ENCODE assay signal across 8 cellular contexts in the genomic region with DNA sequence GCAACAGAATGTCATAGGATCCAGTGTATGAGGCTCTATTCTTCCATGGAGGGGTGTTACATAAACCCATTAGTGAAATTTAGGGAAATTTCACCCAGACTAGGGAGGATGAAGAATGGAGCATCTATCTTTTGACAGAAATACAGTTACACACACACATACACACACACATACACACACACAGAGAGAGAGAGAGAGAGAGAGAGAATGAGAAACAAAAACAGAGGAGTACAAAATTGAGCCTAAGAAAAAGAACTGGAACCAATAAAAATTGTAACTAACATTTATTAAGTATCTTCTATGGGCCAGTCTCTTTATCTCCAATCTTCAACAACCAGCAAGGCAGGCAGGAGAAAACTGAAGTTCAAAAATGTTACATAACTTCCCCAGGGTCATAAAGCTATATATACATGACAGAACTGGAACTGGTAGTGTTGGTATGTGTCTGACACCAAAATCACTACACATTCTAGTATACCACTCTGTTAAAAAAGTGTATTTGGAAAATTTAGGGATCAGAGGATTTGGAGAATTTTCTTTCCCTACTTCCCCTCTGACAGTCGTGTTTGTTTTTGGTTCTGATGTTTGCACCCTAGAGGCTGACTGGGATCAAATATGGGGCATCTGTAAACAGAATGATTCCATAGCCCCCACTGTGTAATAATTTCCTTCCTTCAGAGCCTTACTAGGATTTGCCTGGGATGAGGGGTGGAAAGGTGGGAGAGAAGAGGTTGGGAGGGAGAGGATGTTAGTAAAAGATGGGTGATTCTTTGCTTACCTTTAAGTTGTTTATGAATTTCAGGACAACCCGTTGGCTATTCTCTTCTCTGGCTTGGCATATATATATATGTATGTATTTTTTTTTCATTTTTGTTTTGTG. TPM values are rescaled to one million over a fixed set of nuclear protein-coding genes. Genes with fewer than 3 reads are reported as not detected.
A peak's percentile ranks its signal among the peaks of the same experiment; 100 is the strongest.
DNase-seq lines count a peak whose midpoint lies in the region; ATAC-seq lines count a peak whose summit lies in the region.

No MANE protein-coding gene starts in this region.

- intact Hi-C loops in CD4-positive, alpha-beta memory T cell (cut with micrococcal nuclease) = loop anchor here (1.0 to 5.0 kb wide), 4 partner anchors 14 to 546 kb away; a partner anchor contains a TSS
- intact Hi-C loops in naive thymus-derived CD4-positive, alpha-beta T cell (cut with micrococcal nuclease) = loop anchor here (2.0 to 10.0 kb wide), 6 partner anchors 156 to 411 kb away; a partner anchor contains a TSS

- peak overlapping the region; percentile 71 to 90 (median 86) for H3K4me3 Mint-ChIP-seq in CD4-positive, alpha-beta memory T cell
- H3K4me3 Mint-ChIP-seq in central memory CD8-positive, alpha-beta T cell = peak overlapping the region; percentile 86
- H3K4me3 Mint-ChIP-seq in naive thymus-derived CD4-positive, alpha-beta T cell = peak overlapping the region; percentile 68 to 89 (median 86)

- no peak overlapping the region for H3K4me3 ChIP-seq in CD4-positive, alpha-beta memory T cell (ENCODE audit: low read length in 2 of 2)
- H3K4me3 ChIP-seq in MG63 = peak overlapping the region; percentile 78
- peak overlapping the region; percentile 65 for H3K4me3 ChIP-seq in naive thymus-derived CD4-positive, alpha-beta T cell (ENCODE audit: low read length)

- no peaks in the 10 kb centered on the region for H3K36me3 ChIP-seq in CD4-positive, alpha-beta memory T cell (ENCODE audit: insufficient read depth, low read length)
- no peaks in the 10 kb centered on the region for H3K36me3 ChIP-seq in MG63
- no peaks in the 10 kb centered on the region for H3K36me3 ChIP-seq in naive thymus-derived CD4-positive, alpha-beta T cell (ENCODE audit: control insufficient read depth in 2 of 3, insufficient read depth in 3 of 3, low read length in 3 of 3)

- POLR2A ChIA-PET in CD4-positive, alpha-beta memory T cell (lab: Charles Lee; ENCODE audit: partially characterized antibody) = interaction anchor here (0.5 to 2.3 kb wide), 4 partner anchors 13 to 412 kb away, joined by 3 to 9 read pairs (median 3); a partner anchor contains a TSS
- POLR2A ChIA-PET in naive thymus-derived CD4-positive, alpha-beta T cell (lab: Charles Lee) = interaction anchor here (0.6 to 1.1 kb wide), 4 partner anchors 72 to 545 kb away, joined by 3 to 5 read pairs (median 3); a partner anchor contains a TSS

- H3K9me3 ChIP-seq in CD4-positive, alpha-beta memory T cell (ENCODE audit: control insufficient read depth in 1 of 2, low read length in 2 of 2) = no peaks in the 10 kb centered on the region
- no peaks in the 10 kb centered on the region for H3K9me3 ChIP-seq in MG63
- no peaks in the 10 kb centered on the region for H3K9me3 ChIP-seq in naive thymus-derived CD4-positive, alpha-beta T cell (ENCODE audit: control insufficient read depth in 2 of 3, low read length in 3 of 3)

- H3K4me1 ChIP-seq in CD4-positive, alpha-beta memory T cell (ENCODE audit: insufficient read depth, low read length) = peaks cover 43% of the 10 kb centered on the region
- peaks cover 11 to 24% of the 10 kb centered on the region in 2 donors for H3K4me1 ChIP-seq in naive thymus-derived CD4-positive, alpha-beta T cell (ENCODE audit: control insufficient read depth in 2 of 2, insufficient read depth in 2 of 2, low read length in 2 of 2)

- H3K27me3 Mint-ChIP-seq in CD4-positive, alpha-beta memory T cell = no peaks in the 10 kb centered on the region
- H3K27me3 Mint-ChIP-seq in central memory CD8-positive, alpha-beta T cell = no peaks in the 10 kb centered on the region
- H3K27me3 Mint-ChIP-seq in naive thymus-derived CD4-positive, alpha-beta T cell = peaks cover 0 to 44% (median 0%) of the 10 kb centered on the region in 5 donors

- H3K27me3 ChIP-seq in CD4-positive, alpha-beta memory T cell (ENCODE audit: insufficient read depth, low read length) = no peaks in the 10 kb centered on the region
- no peaks in the 10 kb centered on the region for H3K27me3 ChIP-seq in MG63
- no peaks in the 10 kb centered on the region for H3K27me3 ChIP-seq in naive thymus-derived CD4-positive, alpha-beta T cell (ENCODE audit: control insufficient read depth in 2 of 2, insufficient read depth in 2 of 2, low read length in 2 of 2)

- CTCF ChIA-PET in CD4-positive, alpha-beta memory T cell (lab: Charles Lee; ENCODE audit: partially characterized antibody) = interaction anchor here (1.2 to 1.8 kb wide), 4 partner anchors 11 to 543 kb away, joined by 4 to 10 read pairs (median 6); no protein-coding TSS in a partner anchor
- CTCF ChIA-PET in naive thymus-derived CD4-positive, alpha-beta T cell (lab: Charles Lee) = interaction anchor here (0.6 to 0.7 kb wide), 3 partner anchors 156 to 517 kb away, joined by 3 read pairs; a partner anchor contains a TSS

- peaks cover 0 to 3% of the 10 kb centered on the region in 2 donors for H3K36me3 Mint-ChIP-seq in CD4-positive, alpha-beta memory T cell
- H3K36me3 Mint-ChIP-seq in central memory CD8-positive, alpha-beta T cell (ENCODE audit: insufficient read depth) = peaks cover 7% of the 10 kb centered on the region
- H3K36me3 Mint-ChIP-seq in naive thymus-derived CD4-positive, alpha-beta T cell = no peaks in the 10 kb centered on the region

- peaks cover 32 to 40% (median 35%) of the 10 kb centered on the region in 4 donors for H3K4me1 Mint-ChIP-seq in CD4-positive, alpha-beta memory T cell
- H3K4me1 Mint-ChIP-seq in central memory CD8-positive, alpha-beta T cell = peaks cover 32% of the 10 kb centered on the region
- H3K4me1 Mint-ChIP-seq in naive thymus-derived CD4-positive, alpha-beta T cell = peaks cover 26 to 48% (median 43%) of the 10 kb centered on the region in 7 donors

- no peaks in the 10 kb centered on the region for H3K9me3 Mint-ChIP-seq in CD4-positive, alpha-beta memory T cell
- no peaks in the 10 kb centered on the region for H3K9me3 Mint-ChIP-seq in central memory CD8-positive, alpha-beta T cell
- peaks cover 0 to 2% (median 0%) of the 10 kb centered on the region in 11 donors for H3K9me3 Mint-ChIP-seq in naive thymus-derived CD4-positive, alpha-beta T cell

- H3K27ac Mint-ChIP-seq in CD4-positive, alpha-beta memory T cell = peak overlapping the region; percentile 57 to 94 (median 80)
- H3K27ac Mint-ChIP-seq in central memory CD8-positive, alpha-beta T cell (ENCODE audit: low read depth) = peak overlapping the region; percentile 67
- peak overlapping the region in 8 of 9 donors; percentile 52 to 87 (median 68) for H3K27ac Mint-ChIP-seq in naive thymus-derived CD4-positive, alpha-beta T cell

- peak in 3 of 5 donors; percentile 4 to 7 (median 6) for DNase-seq in CD4-positive, alpha-beta memory T cell
- DNase-seq in MG63 (no peak), GOT3 (lab: John Stamatoyannopoulos, UW) (no peak)
- no peak for DNase-seq in central memory CD8-positive, alpha-beta T cell (ENCODE audit: low spot score in 2 of 2)
- peak in 1 of 9 donors; percentile 4 for DNase-seq in naive thymus-derived CD4-positive, alpha-beta T cell

- H3K27ac ChIP-seq in CD4-positive, alpha-beta memory T cell (ENCODE audit: low read depth, low read length) = no peak overlapping the region
- H3K27ac ChIP-seq in naive thymus-derived CD4-positive, alpha-beta T cell (ENCODE audit: low read depth, low read length) = no peak overlapping the region

- ATAC-seq in central memory CD8-positive, alpha-beta T cell (replicated peaks; ENCODE audit: extremely low read depth, poor library complexity, severe bottlenecking) = no peak
- no peak for ATAC-seq in naive thymus-derived CD4-positive, alpha-beta T cell
- no peak for ATAC-seq in HG03280 (IDR thresholded peaks at IDR 0.05; ENCODE audit: unreplicated experiment)
- no peak for ATAC-seq in GM19452 (IDR thresholded peaks at IDR 0.05; ENCODE audit: unreplicated experiment)
- ATAC-seq in HG03159 (IDR thresholded peaks at IDR 0.05; ENCODE audit: unreplicated experiment) = no peak

RNA-seq across cellular contexts. Expression of a gene that starts 1.0 kb away (rescaled TPM):
- 10 to 100 TPM; 11.0 to 12.8 TPM for total RNA-seq in CD4-positive, alpha-beta memory T cell
- polyA plus RNA-seq in CD4-positive, alpha-beta memory T cell = 1 to 10 TPM in 1 of 2 donors, under 1 TPM in 1; 0.60 to 2.9 TPM
- total RNA-seq in MG63 (2014; rRNA removed; shearing (Covaris generic); ENCODE audit: low replicate concordance) = 16.6 and 24.2 TPM in 2 replicates
- 10 to 100 TPM in 2 of 5 experiments, 1 to 10 TPM in 3; 1.8 to 13.9 (median 7.6) TPM for total RNA-seq in naive thymus-derived CD4-positive, alpha-beta T cell
- polyA plus RNA-seq in naive thymus-derived CD4-positive, alpha-beta T cell = 1 to 10 TPM; 1.8 to 3.0 TPM

Comparison
In these comparisons a context has a peak if more than half of its experiments do, and no peak if none do; other contexts are left out.
1. DNase-seq: peak in CD4-positive, alpha-beta memory T cell (3 of 5); none in MG63 (single experiment), central memory CD8-positive, alpha-beta T cell (0 of 2) and GOT3 (single experiment).
2. H3K4me3 ChIP-seq: peak in MG63 (single experiment) and naive thymus-derived CD4-positive, alpha-beta T cell (single experiment); none in CD4-positive, alpha-beta memory T cell (0 of 2).
3. Peak in every context shown above with its lines, with median percentiles within 50 percentile points of each other: H3K27ac Mint-ChIP-seq and H3K4me3 Mint-ChIP-seq.